28 cellular contexts compared by ENCODE assay signal in genomic region chr16:24156777-24157176, GRCh38.
"Had no signal": no experiment of that assay in that cellular context is flagged by ENCODE, and none has a peak within 500 bp of the region (broad histone marks: within the 10 kb centered on the region; RNA-seq: fewer than 3 reads in every experiment).

No MANE protein-coding gene starts in this region.

- DNase-seq: colonic mucosa; effector CD8-positive, alpha-beta T cell; endodermal cell; foreskin keratinocyte; heart left ventricle; left cardiac atrium; left lung; mesendoderm; midbrain; natural killer cell; right lobe of liver; small intestine; stimulated activated CD4-positive, alpha-beta T cell treated with anti-CD3 and anti-CD28 coated beads, Interleukin-15, amount 100 ng/mL, for 24 hours; stimulated activated CD4-positive, alpha-beta T cell treated with anti-CD3 and anti-CD28 coated beads, Interleukin-4, amount 100 ng/mL, for 1 hour; stimulated activated CD8-positive, alpha-beta memory T cell treated with anti-CD3 and anti-CD28 coated beads, Interleukin-4, amount 100 ng/mL, for 48 hours; stimulated activated naive CD4-positive, alpha-beta T cell; substantia nigra; testis; tibial artery had no signal

- H3K9me3 ChIP-seq: colonic mucosa, esophagus muscularis mucosa, gastroesophageal sphincter, heart left ventricle, left lung, neutrophil, right lobe of liver, testis, tibial artery had no signal

- H3K27me3 ChIP-seq: colonic mucosa, esophagus muscularis mucosa, foreskin keratinocyte, gastroesophageal sphincter, heart left ventricle, left lung, neutrophil, right lobe of liver, testis, tibial artery had no signal

- H3K4me3 Mint-ChIP-seq: dendritic cell treated with granulocyte-macrophage colony-stimulating factor and Interleukin-4, amounts not matched to agents 40 ng/mL and 50 ng/mL, for 4 days; endodermal cell; natural killer cell; type B pancreatic cell had no signal

- H3K36me3 Mint-ChIP-seq: type B pancreatic cell had no signal

- ATAC-seq: foreskin keratinocyte, gastroesophageal sphincter, heart left ventricle, left cardiac atrium, left lung, natural killer cell, right lobe of liver had no signal

- FAIRE-seq: islet of Langerhans, small intestine had no signal

- H3K9ac ChIP-seq: parathyroid adenoma had no signal

- H3K4me2 ChIP-seq: hepatocyte had no signal

- H3K4me1 ChIP-seq: colonic mucosa, esophagus muscularis mucosa, foreskin keratinocyte, gastroesophageal sphincter, left lung, parathyroid adenoma, right lobe of liver, testis, tibial artery had no signal

- H2AFZ ChIP-seq: hepatocyte, parathyroid adenoma had no signal

- H3K9me3 Mint-ChIP-seq: dendritic cell treated with granulocyte-macrophage colony-stimulating factor and Interleukin-4, amounts not matched to agents 40 ng/mL and 50 ng/mL, for 4 days; endodermal cell; natural killer cell; type B pancreatic cell had no signal

- H3K36me3 ChIP-seq: colonic mucosa, gastroesophageal sphincter, right lobe of liver, tibial artery had no signal

- H3K27ac ChIP-seq: colonic mucosa, esophagus muscularis mucosa, foreskin keratinocyte, gastroesophageal sphincter, heart left ventricle, hepatocyte, left lung, neutrophil, parathyroid adenoma, right lobe of liver, testis, tibial artery had no signal

- H3K4me3 ChIP-seq: colonic mucosa, esophagus muscularis mucosa, gastroesophageal sphincter, heart left ventricle, hepatocyte, left lung, right lobe of liver, testis, tibial artery had no signal

- H3K27ac Mint-ChIP-seq: dendritic cell treated with granulocyte-macrophage colony-stimulating factor and Interleukin-4, amounts not matched to agents 40 ng/mL and 50 ng/mL, for 4 days; endodermal cell; progenitor cell of endocrine pancreas; type B pancreatic cell had no signal

- H3K79me2 ChIP-seq: hepatocyte, parathyroid adenoma had no signal

- H3K27me3 Mint-ChIP-seq: dendritic cell treated with granulocyte-macrophage colony-stimulating factor and Interleukin-4, amounts not matched to agents 40 ng/mL and 50 ng/mL, for 4 days; progenitor cell of endocrine pancreas; type B pancreatic cell had no signal
